ENCODE assay signal across 23 cellular contexts in genomic region chr11:20258496-20258895, GRCh38.
"Had no signal": no experiment of that assay in that cellular context is flagged by ENCODE, and none has a peak within 500 bp of the region (broad histone marks: within the 10 kb centered on the region; RNA-seq: fewer than 3 reads in every experiment).

No MANE protein-coding gene starts in this region.

- ATAC-seq: activated CD4-positive, CD25-positive, alpha-beta regulatory T cell treated with anti-CD3 and anti-CD28 coated beads, Interleukin-2, amount 50 U/mL, for 24 hours; naive thymus-derived CD4-positive, alpha-beta T cell; pancreas; psoas muscle; stimulated activated naive B cell treated with anti-CD40 and anti-IgM and Interleukin-4, amounts not matched to agents 10 μg/mL and 1 μg/mL and 100 μg/mL, for 72 hours; upper lobe of right lung had no signal

- H3K9me3 Mint-ChIP-seq: activated CD4-positive, alpha-beta memory T cell treated with anti-CD3 and anti-CD28 coated beads, Interleukin-2, amount 10 ng/mL, durations not matched to agents 7 days and 5 days; activated naive CD4-positive, alpha-beta T cell treated with anti-CD3 and anti-CD28 coated beads, Interleukin-2, amount 10 ng/mL, durations not matched to agents 7 days and 5 days; activated naive CD8-positive, alpha-beta T cell treated with anti-CD3 and anti-CD28 coated beads, Interleukin-2, amount 10 ng/mL, durations not matched to agents 7 days and 5 days; activated T-cell treated with anti-CD3 and anti-CD28 coated beads, Interleukin-2, amount 50 U/mL, for 24 hours; naive thymus-derived CD4-positive, alpha-beta T cell; stimulated activated naive B cell treated with anti-CD40 and anti-IgM and Interleukin-4, amounts not matched to agents 10 μg/mL and 1 μg/mL and 100 μg/mL, for 72 hours had no signal

- H3K27ac Mint-ChIP-seq: activated CD4-positive, alpha-beta memory T cell treated with anti-CD3 and anti-CD28 coated beads, Interleukin-2, amount 10 ng/mL, durations not matched to agents 7 days and 5 days; activated naive CD4-positive, alpha-beta T cell treated with anti-CD3 and anti-CD28 coated beads, Interleukin-2, amount 10 ng/mL, durations not matched to agents 7 days and 5 days; activated naive CD8-positive, alpha-beta T cell treated with anti-CD3 and anti-CD28 coated beads, Interleukin-2, amount 10 ng/mL, durations not matched to agents 7 days and 5 days; activated T-cell treated with anti-CD3 and anti-CD28 coated beads, Interleukin-2, amount 50 U/mL, for 24 hours; brain; naive thymus-derived CD4-positive, alpha-beta T cell; stimulated activated naive B cell treated with anti-CD40 and anti-IgM and Interleukin-4, amounts not matched to agents 10 μg/mL and 1 μg/mL and 100 μg/mL, for 72 hours had no signal

- H3K4me1 Mint-ChIP-seq: activated CD4-positive, alpha-beta memory T cell treated with anti-CD3 and anti-CD28 coated beads, Interleukin-2, amount 10 ng/mL, durations not matched to agents 7 days and 5 days; activated naive CD4-positive, alpha-beta T cell treated with anti-CD3 and anti-CD28 coated beads, Interleukin-2, amount 10 ng/mL, durations not matched to agents 7 days and 5 days; activated naive CD8-positive, alpha-beta T cell treated with anti-CD3 and anti-CD28 coated beads, Interleukin-2, amount 10 ng/mL, durations not matched to agents 7 days and 5 days; naive thymus-derived CD4-positive, alpha-beta T cell; stimulated activated naive B cell treated with anti-CD40 and anti-IgM and Interleukin-4, amounts not matched to agents 10 μg/mL and 1 μg/mL and 100 μg/mL, for 72 hours had no signal

- H3K36me3 Mint-ChIP-seq: activated naive CD4-positive, alpha-beta T cell treated with anti-CD3 and anti-CD28 coated beads, Interleukin-2, amount 10 ng/mL, durations not matched to agents 7 days and 5 days; activated naive CD8-positive, alpha-beta T cell treated with anti-CD3 and anti-CD28 coated beads, Interleukin-2, amount 10 ng/mL, durations not matched to agents 7 days and 5 days; brain; naive thymus-derived CD4-positive, alpha-beta T cell; stimulated activated naive B cell treated with anti-CD40 and anti-IgM and Interleukin-4, amounts not matched to agents 10 μg/mL and 1 μg/mL and 100 μg/mL, for 72 hours had no signal

- DNase-seq: activated CD4-positive, alpha-beta memory T cell treated with anti-CD3 and anti-CD28 coated beads, Interleukin-2, amount 10 ng/mL, durations not matched to agents 7 days and 5 days; activated CD4-positive, alpha-beta T cell treated with anti-CD3 and anti-CD28 coated beads for 48 hours; activated CD8-positive, alpha-beta memory T cell treated with anti-CD3 and anti-CD28 coated beads, Interleukin-2, amount 50 U/mL, for 48 hours; activated gamma-delta T cell; activated naive CD4-positive, alpha-beta T cell treated with anti-CD3 and anti-CD28 coated beads, Interleukin-2, amount 10 ng/mL, durations not matched to agents 7 days and 5 days; activated naive CD8-positive, alpha-beta T cell treated with anti-CD3 and anti-CD28 coated beads, Interleukin-2, amount 10 ng/mL, durations not matched to agents 7 days and 5 days; activated T-cell treated with anti-CD3 and anti-CD28 coated beads, Interleukin-2, amount 50 U/mL, for 24 hours; cerebellar nuclear complex; colonic mucosa; effector CD8-positive, alpha-beta T cell; mammary epithelial cell; midbrain; naive thymus-derived CD4-positive, alpha-beta T cell; nucleus accumbens; pancreas; psoas muscle; stimulated activated CD4-positive, alpha-beta T cell treated with anti-CD3 and anti-CD28 coated beads, Interleukin-1b, Interleukin-23, amount 100 ng/mL, for 48 hours; stimulated activated CD4-positive, alpha-beta T cell treated with anti-CD3 and anti-CD28 coated beads, Interleukin-4, amount 100 ng/mL, for 4 hours; stimulated activated naive B cell treated with anti-CD40 and anti-IgM and Interleukin-4, amounts not matched to agents 10 μg/mL and 1 μg/mL and 100 μg/mL, for 72 hours; tibial artery; upper lobe of right lung had no signal

- H3K4me3 Mint-ChIP-seq: activated CD4-positive, alpha-beta memory T cell treated with anti-CD3 and anti-CD28 coated beads, Interleukin-2, amount 10 ng/mL, durations not matched to agents 7 days and 5 days; activated naive CD4-positive, alpha-beta T cell treated with anti-CD3 and anti-CD28 coated beads, Interleukin-2, amount 10 ng/mL, durations not matched to agents 7 days and 5 days; activated naive CD8-positive, alpha-beta T cell treated with anti-CD3 and anti-CD28 coated beads, Interleukin-2, amount 10 ng/mL, durations not matched to agents 7 days and 5 days; activated T-cell treated with anti-CD3 and anti-CD28 coated beads, Interleukin-2, amount 50 U/mL, for 24 hours; brain; naive thymus-derived CD4-positive, alpha-beta T cell; stimulated activated naive B cell treated with anti-CD40 and anti-IgM and Interleukin-4, amounts not matched to agents 10 μg/mL and 1 μg/mL and 100 μg/mL, for 72 hours had no signal
